In genomic region chr5:53161876-53162275, GRCh38 we compare ENCODE assay signal across 1 cellular context.
TF ChIP-seq lines count a peak whose summit lies in the region.

No MANE protein-coding gene starts in this region.

TF ChIP-seq in WTC11, 78 proteins besides CTCF, POLR2A, EP300 and RAD21 (continued from another document):
- no peak for TF ChIP-seq IRF1 (CRISPR knock-in tag; IDR thresholded peaks at IDR 0.05)
- TF ChIP-seq E2F4 (CRISPR knock-in tag; IDR thresholded peaks at IDR 0.05; ENCODE audit: borderline replicate concordance, low read depth): no peak
- TF ChIP-seq RORB (CRISPR knock-in tag; IDR thresholded peaks at IDR 0.05): no peak
- no peak for TF ChIP-seq OVOL2 (CRISPR knock-in tag; IDR thresholded peaks at IDR 0.05; ENCODE audit: borderline replicate concordance)
- no peak for TF ChIP-seq GRHL2 (CRISPR knock-in tag; IDR thresholded peaks at IDR 0.05; ENCODE audit: insufficient replicate concordance, severe bottlenecking)
- TF ChIP-seq CREB1 (CRISPR knock-in tag; IDR thresholded peaks at IDR 0.05): no peak
- TF ChIP-seq HMGA2 (CRISPR knock-in tag; IDR thresholded peaks at IDR 0.05): no peak
- TF ChIP-seq CDX4 (CRISPR knock-in tag; IDR thresholded peaks at IDR 0.05; ENCODE audit: borderline replicate concordance): no peak
- TF ChIP-seq ZNF317 (CRISPR knock-in tag; IDR thresholded peaks at IDR 0.05; ENCODE audit: borderline replicate concordance, low read depth): no peak
- no peak for TF ChIP-seq JUN (CRISPR knock-in tag; IDR thresholded peaks at IDR 0.05)
- no peak for TF ChIP-seq TCF7 (CRISPR knock-in tag; IDR thresholded peaks at IDR 0.05; ENCODE audit: low read depth)
- no peak for TF ChIP-seq TEAD1 (CRISPR knock-in tag; IDR thresholded peaks at IDR 0.05)
- TF ChIP-seq ESRRA (CRISPR knock-in tag; IDR thresholded peaks at IDR 0.05; ENCODE audit: borderline replicate concordance): no peak
- no peak for TF ChIP-seq CREM (CRISPR knock-in tag; IDR thresholded peaks at IDR 0.05)
- no peak for TF ChIP-seq ERG (CRISPR knock-in tag; IDR thresholded peaks at IDR 0.05)
TF ChIP-seq in WTC11: peak in this region for 0.
